15 cellular contexts compared by ENCODE assay signal in the genomic region with DNA sequence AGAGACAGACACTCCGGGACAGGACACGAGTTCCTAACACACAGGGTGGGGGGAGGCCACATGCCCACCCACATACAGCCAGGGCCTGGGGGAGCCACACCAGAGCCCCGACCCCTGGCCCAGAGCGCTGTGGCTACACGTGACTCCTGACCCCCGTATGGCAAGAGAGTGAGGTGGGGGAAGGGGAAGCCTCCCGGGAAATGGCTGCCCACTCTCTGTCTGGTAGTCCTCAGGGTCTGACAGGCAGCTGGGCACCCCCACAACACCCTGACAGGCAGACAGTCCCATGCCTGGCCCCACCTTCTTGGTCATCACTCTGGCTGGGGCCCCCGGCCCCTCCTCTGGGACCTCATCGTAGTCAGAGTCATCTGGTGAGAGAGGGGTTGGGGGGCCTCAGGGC. TPM values are rescaled to one million over a fixed set of nuclear protein-coding genes. Genes with fewer than 3 reads are reported as not detected.
DNase-seq lines count a peak whose midpoint lies in the region; ATAC-seq and TF ChIP-seq lines count a peak whose summit lies in the region.
"Had no signal": no experiment of that assay in that cellular context is flagged by ENCODE, and none has a peak within 500 bp of the region (broad histone marks: within the 10 kb centered on the region; RNA-seq: fewer than 3 reads in every experiment).

No MANE protein-coding gene starts in this region.

- H3K79me1 ChIP-seq in IMR-90 (ENCODE audit: low read depth in 1 of 2, low read length in 2 of 2) (peaks cover 22 to 77% of the 10 kb centered on the region in 2 experiments), mesendoderm (ENCODE audit: low read length) (peaks cover 18% of the 10 kb centered on the region)

- TF ChIP-seq POLR2A in IMR-90 (IDR thresholded peaks at IDR 0.05; ENCODE audit: low read depth, low read length) = no peak

- H3K23ac ChIP-seq in IMR-90 (ENCODE audit: low read depth, low read length) (no peak overlapping the region), mesendoderm (ENCODE audit: low read length) (no peak overlapping the region)

- H3K56ac ChIP-seq in IMR-90 (ENCODE audit: extremely low read depth, insufficient read depth, low read length) (no peak overlapping the region), mesendoderm (ENCODE audit: low read length) (peak overlapping the region; percentile 43)

- H4K91ac ChIP-seq in IMR-90 (ENCODE audit: insufficient read depth, low read depth, low read length) = no peak overlapping the region

- H3K36me3 ChIP-seq in IMR-90 (ENCODE audit: control insufficient read depth, insufficient read depth, low read length) (peaks cover 50% of the 10 kb centered on the region), mesendoderm (ENCODE audit: control insufficient read depth, insufficient read depth, low read length) (peaks cover 4% of the 10 kb centered on the region)

- no peak overlapping the region for H3K18ac ChIP-seq in IMR-90 (ENCODE audit: low read depth, low read length)
- no peak overlapping the region for H3K18ac ChIP-seq in mesendoderm (ENCODE audit: low read length)

- H3K4ac ChIP-seq in IMR-90 (ENCODE audit: low read depth, low read length) = no peak overlapping the region
- no peak overlapping the region for H3K4ac ChIP-seq in mesendoderm (ENCODE audit: low read depth, low read length)

- dilution Hi-C loops in IMR-90 (cut with HindIII; ENCODE audit: low sequenced_read_pairs, unreplicated experiment) = no loop called here

- peaks cover 4% of the 10 kb centered on the region; the same call in 1 of the 2 replicates for H3K4me1 ChIP-seq in IMR-90 (ENCODE audit: control insufficient read depth, insufficient read depth, low read length)
- H3K4me1 ChIP-seq in mesendoderm (ENCODE audit: control insufficient read depth, low read depth, low read length) = peaks cover 5% of the 10 kb centered on the region

- no peaks in the 10 kb centered on the region for H3K9me3 Mint-ChIP-seq in stimulated activated naive CD8-positive, alpha-beta T cell treated with anti-CD3 and anti-CD28 coated beads, Interleukin-15, amount 100 ng/mL, for 72 hours
- H3K9me3 Mint-ChIP-seq: activated naive CD4-positive, alpha-beta T cell treated with anti-CD3 and anti-CD28 coated beads for 36 hours; central memory CD8-positive, alpha-beta T cell had no signal

- H3K4me3 ChIP-seq in IMR-90 (ENCODE audit: insufficient read depth, low read depth, low read length) (no peak overlapping the region), mesendoderm (ENCODE audit: low read length) (no peak overlapping the region)
- H3K4me3 ChIP-seq: psoas muscle had no signal

- peak overlapping the region in 1 of 2 donors; percentile 52 for H3K27ac Mint-ChIP-seq in stimulated activated naive CD8-positive, alpha-beta T cell treated with anti-CD3 and anti-CD28 coated beads, Interleukin-15, amount 100 ng/mL, for 72 hours
- H3K27ac Mint-ChIP-seq: activated naive CD4-positive, alpha-beta T cell treated with anti-CD3 and anti-CD28 coated beads for 36 hours had no signal

- no TSS peak for BruUV-seq in IMR-90 (replicated peaks; lab: Mats Ljungman, UMichigan)

- no CpG with 5 or more reads among the region's 9 CpGs for WGBS in IMR-90 (ENCODE audit: extremely low coverage in 2 of 2, insufficient read length in 1 of 2), 2 experiments
- no CpG with 5 or more reads among the region's 9 CpGs for whole genome bisulfite sequencing in mesendoderm (ENCODE audit: extremely low coverage, insufficient coverage, low lambda C conversion rate)

- no peak overlapping the region for H2BK15ac ChIP-seq in IMR-90 (ENCODE audit: low read depth, low read length)
- no peak overlapping the region for H2BK15ac ChIP-seq in mesendoderm (replicated peaks; ENCODE audit: low read depth)

- no peak for ATAC-seq in IMR-90 (ENCODE audit: low read depth)
- ATAC-seq in stimulated activated naive CD8-positive, alpha-beta T cell treated with anti-CD3 and anti-CD28 coated beads, Interleukin-15, amount 100 ng/mL, for 72 hours = peak; percentile 26
- ATAC-seq in HG03025 (IDR thresholded peaks at IDR 0.05; ENCODE audit: low FRiP score, unreplicated experiment) = no peak

- peaks cover 39% of the 10 kb centered on the region for H3K4me1 Mint-ChIP-seq in stimulated activated naive CD8-positive, alpha-beta T cell treated with anti-CD3 and anti-CD28 coated beads, Interleukin-15, amount 100 ng/mL, for 72 hours

- no peak overlapping the region for H2BK20ac ChIP-seq in IMR-90 (ENCODE audit: low read depth, low read length)

- H3K9me3 ChIP-seq in IMR-90 (ENCODE audit: control insufficient read depth, insufficient read depth, low read length) = no peaks in the 10 kb centered on the region
- H3K9me3 ChIP-seq: psoas muscle had no signal

- no peak overlapping the region for H3K4me3 Mint-ChIP-seq in stimulated activated naive CD8-positive, alpha-beta T cell treated with anti-CD3 and anti-CD28 coated beads, Interleukin-15, amount 100 ng/mL, for 72 hours
- H3K4me3 Mint-ChIP-seq: activated naive CD4-positive, alpha-beta T cell treated with anti-CD3 and anti-CD28 coated beads for 36 hours; central memory CD8-positive, alpha-beta T cell had no signal

- POLR2A ChIA-PET in IMR-90 (lab: Charles Lee; ENCODE audit: unreplicated experiment) = no interaction called here

- no peak overlapping the region for H2BK120ac ChIP-seq in IMR-90 (ENCODE audit: low read depth, low read length)
- H2BK120ac ChIP-seq in mesendoderm (ENCODE audit: low read depth, low read length) = no peak overlapping the region

- H3K4me2 ChIP-seq in IMR-90 (ENCODE audit: low read depth, low read length) = no peak overlapping the region
- no peak overlapping the region for H3K4me2 ChIP-seq in mesendoderm (ENCODE audit: low read length)

- H3K27me3 ChIP-seq in IMR-90 (ENCODE audit: control insufficient read depth, insufficient read depth, low read length) (no peaks in the 10 kb centered on the region), mesendoderm (ENCODE audit: insufficient read depth, low read length, poor library complexity) (no peaks in the 10 kb centered on the region)

- peak overlapping the region; percentile 5 for H2AFZ ChIP-seq in IMR-90 (replicated peaks; ENCODE audit: low read length, poor library complexity)

- no peak for TF ChIP-seq CTCF in IMR-90 (conservative IDR thresholded peaks at IDR 0.05; ENCODE audit: low read depth, low read length)

- H3K27me3 Mint-ChIP-seq in stimulated activated naive CD8-positive, alpha-beta T cell treated with anti-CD3 and anti-CD28 coated beads, Interleukin-15, amount 100 ng/mL, for 72 hours = no peaks in the 10 kb centered on the region
- H3K27me3 Mint-ChIP-seq: central memory CD8-positive, alpha-beta T cell had no signal

- H3K14ac ChIP-seq in IMR-90 (replicated peaks; ENCODE audit: low read depth, low read length) = no peak overlapping the region

- H2AK5ac ChIP-seq in IMR-90 (ENCODE audit: low read depth, low read length) (no peak overlapping the region), mesendoderm (ENCODE audit: low read length) (no peak overlapping the region)

- intact Hi-C loops in IMR-90 (cut with micrococcal nuclease) = no loop called here

- H4K8ac ChIP-seq in IMR-90 (ENCODE audit: low read depth in 2 of 2, low read length in 2 of 2) (no peak overlapping the region), mesendoderm (ENCODE audit: low read depth, low read length) (no peak overlapping the region)

- peak overlapping the region; percentile 65 for H2AK9ac ChIP-seq in IMR-90 (replicated peaks; ENCODE audit: low read depth, low read length, poor library complexity)

- peaks cover 66% of the 10 kb centered on the region for H4K20me1 ChIP-seq in IMR-90 (ENCODE audit: insufficient read depth, low read length)

- CTCF ChIA-PET in IMR-90 (lab: Yijun Ruan, JAX) = no interaction called here

- no peak for TF ChIP-seq RAD21 in IMR-90 (IDR thresholded peaks at IDR 0.05; ENCODE audit: low read length)

- H4K5ac ChIP-seq in IMR-90 (ENCODE audit: low read depth, low read length) (no peak overlapping the region), mesendoderm (ENCODE audit: low read length) (no peak overlapping the region)

- H3K9ac ChIP-seq in IMR-90 (ENCODE audit: low read depth, low read length) (no peak overlapping the region), mesendoderm (ENCODE audit: low read length) (no peak overlapping the region)

- no peak for DNase-seq in IMR-90
- DNase-seq in caudate nucleus (lab: John Stamatoyannopoulos, UW) = no peak
- no peak for DNase-seq in mesendoderm
- DNase-seq in stimulated activated naive CD8-positive, alpha-beta T cell treated with anti-CD3 and anti-CD28 coated beads, Interleukin-15, amount 100 ng/mL, for 72 hours = no peak
- DNase-seq in activated effector memory CD4-positive, alpha-beta T cell treated with anti-CD3 and anti-CD28 coated beads, Interleukin-2, amount 50 U/mL, for 16 hours = no peak
- DNase-seq in HCEC 1CT = no peak
- DNase-seq: activated CD8-positive, alpha-beta memory T cell treated with anti-CD3 and anti-CD28 coated beads, Interleukin-2, amount 50 U/mL, for 4 hours; activated naive CD4-positive, alpha-beta T cell treated with anti-CD3 and anti-CD28 coated beads for 36 hours; DMS53; glutamatergic neuron; NCI-H1105; SIG-M5 had no signal

- H3K9me1 ChIP-seq in IMR-90 (ENCODE audit: insufficient read depth, low read length) = peaks cover 6% of the 10 kb centered on the region; the same call in 1 of the 2 replicates

- H3K27ac ChIP-seq in IMR-90 (ENCODE audit: insufficient read depth, low read length) = no peak overlapping the region
- peak overlapping the region; percentile 65 for H3K27ac ChIP-seq in caudate nucleus (ENCODE audit: low read depth, low read length)
- H3K27ac ChIP-seq in mesendoderm (ENCODE audit: low read depth, low read length) = no peak overlapping the region
- H3K27ac ChIP-seq: psoas muscle had no signal

- H2BK5ac ChIP-seq in IMR-90 (ENCODE audit: low read depth, low read length, poor library complexity, severe bottlenecking) (no peak overlapping the region), mesendoderm (ENCODE audit: low read length) (no peak overlapping the region)

- in situ Hi-C loops in IMR-90 (cut with MboI; ENCODE audit: low sequenced_read_pairs) = no loop called here

- H3K79me2 ChIP-seq in mesendoderm (ENCODE audit: control insufficient read depth, insufficient read depth, low read length) = no peaks in the 10 kb centered on the region

TF ChIP-seq in IMR-90, 13 proteins besides CTCF, POLR2A, EP300 and RAD21 (continues in another document):
- TF ChIP-seq MAFK (IDR thresholded peaks at IDR 0.05; ENCODE audit: low read depth, low read length) = no peak
- no peak for TF ChIP-seq BHLHE40 (IDR thresholded peaks at IDR 0.05; ENCODE audit: low read depth, low read length)
- TF ChIP-seq FOS (IDR thresholded peaks at IDR 0.05; ENCODE audit: low read depth, low read length) = no peak

RNA-seq across cellular contexts. Expression of a gene that starts 38.7 kb away (rescaled TPM):
- not detected in 2 replicates for total RNA-seq in IMR-90 (2012; rRNA removed)
- 0.02 and 0.06 TPM in 2 replicates for polyA plus RNA-seq in IMR-90 (2012; rRNA removed)
- polyA plus RNA-seq in IMR-90 (2012; cell fraction: cytosol; rRNA removed) = 0.01 and 0.22 TPM in 2 replicates
- polyA plus RNA-seq in IMR-90 (2012; cell fraction: nucleus; rRNA removed; ENCODE audit: low replicate concordance) = 0.17 and 0.21 TPM in 2 replicates
- 3.9 TPM for polyA plus RNA-seq in mesendoderm (2013, experiment 1 of 2)
- polyA plus RNA-seq in mesendoderm (2013, experiment 2 of 2) = 4.0 TPM

RNA-seq across cellular contexts. Expression of a gene that starts 39.3 kb away (rescaled TPM):
- 37.6 and 38.0 TPM in 2 replicates for total RNA-seq in IMR-90 (2012; rRNA removed)
- 59.4 and 63.1 TPM in 2 replicates for polyA plus RNA-seq in IMR-90 (2012; rRNA removed)
- polyA plus RNA-seq in IMR-90 (2012; cell fraction: cytosol; rRNA removed) = 42.2 and 63.5 TPM in 2 replicates
- 119 and 357 TPM in 2 replicates for polyA plus RNA-seq in IMR-90 (2012; cell fraction: nucleus; rRNA removed; ENCODE audit: low replicate concordance)
- 29.0 TPM for polyA plus RNA-seq in mesendoderm (2013, experiment 1 of 2)
- 27.5 TPM for polyA plus RNA-seq in mesendoderm (2013, experiment 2 of 2)
